13 cellular contexts compared by ENCODE assay signal in genomic region chr11:90098261-90098660, GRCh38. TPM values are rescaled to one million over a fixed set of nuclear protein-coding genes. Genes with fewer than 3 reads are reported as not detected.
"Had no signal": no experiment of that assay in that cellular context is flagged by ENCODE, and none has a peak within 500 bp of the region (broad histone marks: within the 10 kb centered on the region; RNA-seq: fewer than 3 reads in every experiment).

No MANE protein-coding gene starts in this region.

RNA-seq across cellular contexts. Expression of gene UBTFL1, which starts 12.5 kb away (rescaled TPM):
- total RNA-seq: activated CD4-positive, alpha-beta T cell treated with anti-CD3 and anti-CD28 coated beads, Interleukin-2, amount 10 ng/mL, durations not matched to agents 24 days and 14 days; activated CD8-positive, alpha-beta memory T cell treated with anti-CD3 and anti-CD28 coated beads for 36 hours; activated CD8-positive, alpha-beta T cell treated with anti-CD3 and anti-CD28 coated beads for 36 hours; activated naive CD8-positive, alpha-beta T cell treated with anti-CD3 and anti-CD28 coated beads for 36 hours; activated T-cell treated with anti-CD3 and anti-CD28 coated beads, Interleukin-2, amount 50 U/mL, for 72 hours; activated T-helper 17 cell treated with anti-CD3 and anti-CD28 coated beads, Interleukin-2, amount 50 U/mL, for 72 hours; ascending aorta; M059J; OCI-LY7; PC-9; Right ventricle myocardium superior; T-helper 1 cell treated with Interleukin-12 subunit alpha and Interleukin-12 subunit beta and Interleukin-4 antibody, amounts not matched to agents 30 ng/mL and 1 ng/mL, for 36 hours; T-helper 2 cell treated with Interferon-gamma antibody and Interleukin-4, amounts not matched to agents 100 ng/mL and 5 ng/mL, for 36 hours had no signal

RNA-seq across cellular contexts. Expression of gene NAALAD2, which starts 36.2 kb away (rescaled TPM):
- total RNA-seq: activated CD4-positive, alpha-beta T cell treated with anti-CD3 and anti-CD28 coated beads, Interleukin-2, amount 10 ng/mL, durations not matched to agents 24 days and 14 days; activated CD8-positive, alpha-beta memory T cell treated with anti-CD3 and anti-CD28 coated beads for 36 hours; activated CD8-positive, alpha-beta T cell treated with anti-CD3 and anti-CD28 coated beads for 36 hours; activated naive CD8-positive, alpha-beta T cell treated with anti-CD3 and anti-CD28 coated beads for 36 hours; activated T-cell treated with anti-CD3 and anti-CD28 coated beads, Interleukin-2, amount 50 U/mL, for 72 hours; activated T-helper 17 cell treated with anti-CD3 and anti-CD28 coated beads, Interleukin-2, amount 50 U/mL, for 72 hours; ascending aorta; OCI-LY7; PC-9; T-helper 1 cell treated with Interleukin-12 subunit alpha and Interleukin-12 subunit beta and Interleukin-4 antibody, amounts not matched to agents 30 ng/mL and 1 ng/mL, for 36 hours; T-helper 2 cell treated with Interferon-gamma antibody and Interleukin-4, amounts not matched to agents 100 ng/mL and 5 ng/mL, for 36 hours had no signal
